1 cellular context compared by ENCODE assay signal in the genomic region with DNA sequence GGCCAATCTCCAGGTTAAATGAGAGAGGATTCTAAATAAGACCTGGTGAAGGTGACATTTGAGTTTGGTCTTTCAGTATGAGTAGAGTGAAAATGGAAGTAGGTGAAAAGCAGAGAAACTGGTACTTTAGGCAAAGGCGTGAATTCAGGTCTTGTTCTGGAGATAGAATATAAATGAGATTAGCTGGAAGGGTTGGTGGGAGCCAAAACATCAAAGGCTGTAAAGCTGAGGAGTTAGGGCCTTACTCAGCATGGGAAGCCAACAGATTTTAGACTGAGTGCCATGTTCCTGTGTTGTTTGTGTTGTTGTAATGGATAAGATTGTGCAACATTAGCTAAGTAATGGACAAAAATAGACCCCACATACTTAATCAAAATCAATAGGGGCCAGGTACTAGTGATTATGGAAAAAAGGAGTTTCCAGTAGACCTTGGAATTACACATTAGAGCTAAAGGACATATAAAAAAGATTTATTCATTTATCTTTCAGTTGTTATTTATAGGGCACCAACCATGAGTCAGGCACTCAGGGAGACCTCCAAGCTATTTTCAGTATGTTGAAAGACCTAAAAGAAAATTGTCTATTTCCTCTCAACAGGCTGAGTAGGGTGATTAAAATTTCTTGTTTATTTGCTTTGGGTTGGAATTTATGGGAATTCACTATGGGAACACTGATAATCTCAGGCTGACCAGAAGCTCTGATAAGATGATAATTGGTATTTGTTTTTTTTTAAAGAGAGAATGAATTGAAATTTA.
TF ChIP-seq lines count a peak whose summit lies in the region.

No MANE protein-coding gene starts in this region.

TF ChIP-seq in HEK293, 187 proteins besides CTCF, POLR2A, EP300 and RAD21 (continued from another document and continues in another):
- peak; percentile 86 for TF ChIP-seq FEZF1 (tag by site-specific recombination; IDR thresholded peaks at IDR 0.05)
- TF ChIP-seq ZNF133 (tag by site-specific recombination; IDR thresholded peaks at IDR 0.05): no peak
- no peak for TF ChIP-seq ZNF423 (tag by site-specific recombination; IDR thresholded peaks at IDR 0.05)
- no peak for TF ChIP-seq ZNF274 (IDR thresholded peaks at IDR 0.05; ENCODE audit: low read length)
- TF ChIP-seq ZNF274 (tag by site-specific recombination; IDR thresholded peaks at IDR 0.05; ENCODE audit: borderline replicate concordance): no peak
- no peak for TF ChIP-seq KLF8 (tag by site-specific recombination; IDR thresholded peaks at IDR 0.05)
- TF ChIP-seq ZNF837 (tag by site-specific recombination; IDR thresholded peaks at IDR 0.05): no peak
- no peak for TF ChIP-seq ZNF449 (tag by site-specific recombination; IDR thresholded peaks at IDR 0.05)
- peak; percentile 30; the same call in 1 of the 2 replicates for TF ChIP-seq ZNF2 (tag by site-specific recombination; IDR thresholded peaks at IDR 0.05)
- TF ChIP-seq ZSCAN5A (tag by site-specific recombination; IDR thresholded peaks at IDR 0.05): no peak
- no peak for TF ChIP-seq ZNF624 (tag by site-specific recombination; IDR thresholded peaks at IDR 0.05)
- TF ChIP-seq ZNF48 (tag by site-specific recombination; IDR thresholded peaks at IDR 0.05): no peak
- TF ChIP-seq ZNF138 (tag by site-specific recombination; IDR thresholded peaks at IDR 0.05; ENCODE audit: borderline replicate concordance): no peak
- no peak for TF ChIP-seq GLI4 (tag by site-specific recombination; IDR thresholded peaks at IDR 0.05)
- no peak for TF ChIP-seq EGR2 (tag by site-specific recombination; IDR thresholded peaks at IDR 0.05; ENCODE audit: low read depth)
- TF ChIP-seq IKZF3 (tag by site-specific recombination; IDR thresholded peaks at IDR 0.05): peak; percentile 39; the same call in 1 of the 2 replicates
- TF ChIP-seq ZNF391 (tag by site-specific recombination; IDR thresholded peaks at IDR 0.05; ENCODE audit: borderline replicate concordance, low read depth): no peak
- TF ChIP-seq, protein P1, sequence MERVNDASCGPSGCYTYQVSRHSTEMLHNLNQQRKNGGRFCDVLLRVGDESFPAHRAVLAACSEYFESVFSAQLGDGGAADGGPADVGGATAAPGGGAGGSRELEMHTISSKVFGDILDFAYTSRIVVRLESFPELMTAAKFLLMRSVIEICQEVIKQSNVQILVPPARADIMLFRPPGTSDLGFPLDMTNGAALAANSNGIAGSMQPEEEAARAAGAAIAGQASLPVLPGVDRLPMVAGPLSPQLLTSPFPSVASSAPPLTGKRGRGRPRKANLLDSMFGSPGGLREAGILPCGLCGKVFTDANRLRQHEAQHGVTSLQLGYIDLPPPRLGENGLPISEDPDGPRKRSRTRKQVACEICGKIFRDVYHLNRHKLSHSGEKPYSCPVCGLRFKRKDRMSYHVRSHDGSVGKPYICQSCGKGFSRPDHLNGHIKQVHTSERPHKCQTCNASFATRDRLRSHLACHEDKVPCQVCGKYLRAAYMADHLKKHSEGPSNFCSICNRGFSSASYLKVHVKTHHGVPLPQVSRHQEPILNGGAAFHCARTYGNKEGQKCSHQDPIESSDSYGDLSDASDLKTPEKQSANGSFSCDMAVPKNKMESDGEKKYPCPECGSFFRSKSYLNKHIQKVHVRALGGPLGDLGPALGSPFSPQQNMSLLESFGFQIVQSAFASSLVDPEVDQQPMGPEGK (tag by site-specific recombination; IDR thresholded peaks at IDR 0.05): no peak
- TF ChIP-seq ZBTB20 (tag by site-specific recombination; IDR thresholded peaks at IDR 0.05): no peak
- no peak for TF ChIP-seq YY1 (tag by site-specific recombination; IDR thresholded peaks at IDR 0.05)
- no peak for TF ChIP-seq ZNF114 (tag by site-specific recombination; IDR thresholded peaks at IDR 0.05)
- TF ChIP-seq ZNF561 (tag by site-specific recombination; IDR thresholded peaks at IDR 0.05; ENCODE audit: borderline replicate concordance): 0 out of 2 replicates have a peak, but pooled peaks have one; percentile 55
- no peak for TF ChIP-seq ZNF10 (tag by site-specific recombination; IDR thresholded peaks at IDR 0.05)
- TF ChIP-seq ZNF518A (tag by site-specific recombination; conservative IDR thresholded peaks at IDR 0.05; ENCODE audit: low read depth): no peak
- TF ChIP-seq HOXC10 (CRISPR knock-in tag; IDR thresholded peaks at IDR 0.05): no peak
- no peak for TF ChIP-seq ZNF670 (tag by site-specific recombination; IDR thresholded peaks at IDR 0.05; ENCODE audit: low read depth)
- no peak for TF ChIP-seq ZNF777 (tag by site-specific recombination; IDR thresholded peaks at IDR 0.05; ENCODE audit: borderline replicate concordance)
- 0 out of 2 replicates have a peak, but pooled peaks have one; percentile 52 for TF ChIP-seq ZNF558 (tag by site-specific recombination; IDR thresholded peaks at IDR 0.05)
- no peak for TF ChIP-seq ZNF664 (tag by site-specific recombination; IDR thresholded peaks at IDR 0.05)
- peak; percentile 35; the same call in 1 of the 2 replicates for TF ChIP-seq ZIC2 (tag by site-specific recombination; IDR thresholded peaks at IDR 0.05)
- no peak for TF ChIP-seq ZBTB26 (tag by site-specific recombination; optimal IDR thresholded peaks at IDR 0.05)
- TF ChIP-seq, protein P2, sequence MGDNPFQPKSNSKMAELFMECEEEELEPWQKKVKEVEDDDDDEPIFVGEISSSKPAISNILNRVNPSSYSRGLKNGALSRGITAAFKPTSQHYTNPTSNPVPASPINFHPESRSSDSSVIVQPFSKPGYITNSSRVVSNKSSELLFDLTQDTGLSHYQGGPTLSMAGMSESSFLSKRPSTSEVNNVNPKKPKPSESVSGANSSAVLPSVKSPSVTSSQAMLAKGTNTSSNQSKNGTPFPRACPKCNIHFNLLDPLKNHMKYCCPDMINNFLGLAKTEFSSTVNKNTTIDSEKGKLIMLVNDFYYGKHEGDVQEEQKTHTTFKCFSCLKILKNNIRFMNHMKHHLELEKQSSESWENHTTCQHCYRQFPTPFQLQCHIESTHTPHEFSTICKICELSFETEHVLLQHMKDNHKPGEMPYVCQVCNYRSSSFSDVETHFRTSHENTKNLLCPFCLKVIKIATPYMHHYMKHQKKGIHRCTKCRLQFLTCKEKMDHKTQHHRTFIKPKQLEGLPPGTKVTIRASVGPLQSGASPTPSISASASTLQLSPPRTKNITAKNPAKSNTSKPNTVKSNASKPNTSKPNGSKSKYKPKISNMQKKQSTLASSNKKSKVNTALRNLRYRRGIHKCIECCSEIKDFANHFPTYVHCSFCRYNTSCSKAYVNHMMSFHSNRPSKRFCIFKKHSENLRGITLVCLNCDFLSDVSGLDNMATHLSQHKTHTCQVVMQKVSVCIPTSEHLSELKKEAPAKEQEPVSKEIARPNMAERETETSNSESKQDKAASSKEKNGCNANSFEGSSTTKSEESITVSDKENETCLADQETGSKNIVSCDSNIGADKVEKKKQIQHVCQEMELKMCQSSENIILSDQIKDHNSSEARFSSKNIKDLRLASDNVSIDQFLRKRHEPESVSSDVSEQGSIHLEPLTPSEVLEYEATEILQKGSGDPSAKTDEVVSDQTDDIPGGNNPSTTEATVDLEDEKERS (tag by site-specific recombination; IDR thresholded peaks at IDR 0.05): no peak
- TF ChIP-seq ZNF16 (tag by site-specific recombination; IDR thresholded peaks at IDR 0.05; ENCODE audit: low read depth): no peak
- 0 out of 2 replicates have a peak, but pooled peaks have one; percentile 55 for TF ChIP-seq ZNF639 (tag by site-specific recombination; IDR thresholded peaks at IDR 0.05)
- TF ChIP-seq ZNF132 (tag by site-specific recombination; IDR thresholded peaks at IDR 0.05; ENCODE audit: borderline replicate concordance): no peak
- no peak for TF ChIP-seq ZNF677 (tag by site-specific recombination; IDR thresholded peaks at IDR 0.05)
- no peak for TF ChIP-seq ZBTB49 (tag by site-specific recombination; IDR thresholded peaks at IDR 0.05; ENCODE audit: low read depth)
